13 cellular contexts compared by ENCODE assay signal in genomic region chr2:206163251-206163880, GRCh38. TPM values are rescaled to one million over a fixed set of nuclear protein-coding genes. Genes with fewer than 3 reads are reported as not detected.
DNase-seq lines count a peak whose midpoint lies in the region; ATAC-seq and TF ChIP-seq lines count a peak whose summit lies in the region.
"Had no signal": no experiment of that assay in that cellular context is flagged by ENCODE, and none has a peak within 500 bp of the region (broad histone marks: within the 10 kb centered on the region; RNA-seq: fewer than 3 reads in every experiment).

No MANE protein-coding gene starts in this region.

- H3K27me3 Mint-ChIP-seq in activated CD8-positive, alpha-beta memory T cell treated with anti-CD3 and anti-CD28 coated beads, Interleukin-2, amount 10 ng/mL, durations not matched to agents 7 days and 5 days = no peaks in the 10 kb centered on the region
- no peaks in the 10 kb centered on the region for H3K27me3 Mint-ChIP-seq in activated T-helper 1 cell treated with anti-CD3 and anti-CD28 coated beads, Interleukin-12 subunit alpha, Interleukin-12 subunit beta, Interleukin-2, Interleukin-4 antibody, amounts not matched to agents 30 ng/mL and 10 ng/mL and 1 ng/mL, durations not matched to agents 14 hours and 24 hours and 36 hours (ENCODE audit: insufficient read depth)
- no peaks in the 10 kb centered on the region for H3K27me3 Mint-ChIP-seq in nephron progenitor cell (ENCODE audit: low read depth, poor library complexity)

- H3K9me3 ChIP-seq in HEK293 (ENCODE audit: control insufficient read depth, insufficient read depth, low read depth, low read length) = no peaks in the 10 kb centered on the region
- H3K9me3 ChIP-seq: gastrocnemius medialis, HAP-1, Peyer's patch had no signal

- H3K9me3 Mint-ChIP-seq in activated CD8-positive, alpha-beta memory T cell treated with anti-CD3 and anti-CD28 coated beads, Interleukin-2, amount 10 ng/mL, durations not matched to agents 7 days and 5 days (ENCODE audit: low read depth) = no peaks in the 10 kb centered on the region
- peaks cover 3% of the 10 kb centered on the region for H3K9me3 Mint-ChIP-seq in activated T-helper 1 cell treated with anti-CD3 and anti-CD28 coated beads, Interleukin-12 subunit alpha, Interleukin-12 subunit beta, Interleukin-2, Interleukin-4 antibody, amounts not matched to agents 30 ng/mL and 10 ng/mL and 1 ng/mL, durations not matched to agents 14 hours and 24 hours and 36 hours
- H3K9me3 Mint-ChIP-seq in nephron progenitor cell = peaks cover 10% of the 10 kb centered on the region
- H3K9me3 Mint-ChIP-seq: immature natural killer cell had no signal

- WGBS in mesendoderm (ENCODE audit: extremely low coverage, insufficient coverage, low lambda C conversion rate) = no CpG with 5 or more reads among the region's 3 CpGs

- TF ChIP-seq CTCF in HEK293 (tag by site-specific recombination; IDR thresholded peaks at IDR 0.05) (no peak), nephron progenitor cell (IDR thresholded peaks at IDR 0.05) (no peak)

- no peak overlapping the region for H3K23ac ChIP-seq in mesendoderm (ENCODE audit: low read length)

- H3K56ac ChIP-seq in mesendoderm (ENCODE audit: low read length) = no peak overlapping the region

- H2BK5ac ChIP-seq in mesendoderm (ENCODE audit: low read length) = no peak overlapping the region

- H3K4me1 ChIP-seq in HEK293 (ENCODE audit: control insufficient read depth, insufficient read depth, low read length) = no peaks in the 10 kb centered on the region; the same call in 1 of the 2 replicates
- H3K4me1 ChIP-seq in mesendoderm (ENCODE audit: control insufficient read depth, low read depth, low read length) = peaks cover 3% of the 10 kb centered on the region

- no peak overlapping the region for H3K27ac ChIP-seq in HEK293 (ENCODE audit: extremely low read depth, low read depth, low read length)
- no peak overlapping the region for H3K27ac ChIP-seq in mesendoderm (ENCODE audit: low read depth, low read length)
- H3K27ac ChIP-seq: Peyer's patch had no signal

- no peak overlapping the region for H4K5ac ChIP-seq in mesendoderm (ENCODE audit: low read length)

- DNase-seq in activated CD8-positive, alpha-beta memory T cell treated with anti-CD3 and anti-CD28 coated beads, Interleukin-2, amount 10 ng/mL, durations not matched to agents 7 days and 5 days = no peak
- DNase-seq in activated CD8-positive, alpha-beta memory T cell treated with anti-CD3 and anti-CD28 coated beads for 24 hours = no peak
- no peak for DNase-seq in activated T-helper 1 cell treated with anti-CD3 and anti-CD28 coated beads, Interleukin-12 subunit alpha, Interleukin-12 subunit beta, Interleukin-2, Interleukin-4 antibody, amounts not matched to agents 30 ng/mL and 10 ng/mL and 1 ng/mL, durations not matched to agents 14 hours and 24 hours and 36 hours (ENCODE audit: low spot score)
- DNase-seq in nephron progenitor cell (no peak), mesendoderm (no peak), occipital lobe (lab: John Stamatoyannopoulos, UW) (no peak), GM19240 (ENCODE audit: insufficient read length, low spot score) (no peak)
- DNase-seq: gastrocnemius medialis, NCI-H510A, Peyer's patch had no signal

- H3K27me3 ChIP-seq in mesendoderm (ENCODE audit: insufficient read depth, low read length, poor library complexity) = no peaks in the 10 kb centered on the region
- H3K27me3 ChIP-seq: gastrocnemius medialis, Peyer's patch had no signal

- peaks cover 24% of the 10 kb centered on the region for H3K79me2 ChIP-seq in mesendoderm (ENCODE audit: control insufficient read depth, insufficient read depth, low read length)

- no peak for ATAC-seq in activated CD8-positive, alpha-beta memory T cell treated with anti-CD3 and anti-CD28 coated beads, Interleukin-2, amount 10 ng/mL, durations not matched to agents 7 days and 5 days
- ATAC-seq: gastrocnemius medialis had no signal

- POLR2A ChIA-PET in HEK293 (lab: Yijun Ruan, JAX) = interaction anchor here (0.6 kb wide), 1 partner anchor 49 kb away, joined by 7 read pairs; no protein-coding TSS in a partner anchor

- H3K36me3 ChIP-seq in HEK293 (ENCODE audit: control insufficient read depth in 2 of 2, insufficient read depth in 1 of 2, low read length in 2 of 2) (peaks cover 20 to 58% of the 10 kb centered on the region in 2 experiments), mesendoderm (ENCODE audit: control insufficient read depth, insufficient read depth, low read length) (peaks cover 9% of the 10 kb centered on the region)

- H3K27ac Mint-ChIP-seq in activated CD8-positive, alpha-beta memory T cell treated with anti-CD3 and anti-CD28 coated beads, Interleukin-2, amount 10 ng/mL, durations not matched to agents 7 days and 5 days = peak overlapping the region; percentile 54
- H3K27ac Mint-ChIP-seq in activated T-helper 1 cell treated with anti-CD3 and anti-CD28 coated beads, Interleukin-12 subunit alpha, Interleukin-12 subunit beta, Interleukin-2, Interleukin-4 antibody, amounts not matched to agents 30 ng/mL and 10 ng/mL and 1 ng/mL, durations not matched to agents 14 hours and 24 hours and 36 hours = no peak overlapping the region
- peak overlapping the region; percentile 27 for H3K27ac Mint-ChIP-seq in nephron progenitor cell

- H3K18ac ChIP-seq in mesendoderm (ENCODE audit: low read length) = no peak overlapping the region

- no peak overlapping the region for H3K4ac ChIP-seq in mesendoderm (ENCODE audit: low read depth, low read length)

- H3K36me3 Mint-ChIP-seq in activated CD8-positive, alpha-beta memory T cell treated with anti-CD3 and anti-CD28 coated beads, Interleukin-2, amount 10 ng/mL, durations not matched to agents 7 days and 5 days = peaks cover 51% of the 10 kb centered on the region
- H3K36me3 Mint-ChIP-seq in activated T-helper 1 cell treated with anti-CD3 and anti-CD28 coated beads, Interleukin-12 subunit alpha, Interleukin-12 subunit beta, Interleukin-2, Interleukin-4 antibody, amounts not matched to agents 30 ng/mL and 10 ng/mL and 1 ng/mL, durations not matched to agents 14 hours and 24 hours and 36 hours (ENCODE audit: low read depth) = peaks cover 49% of the 10 kb centered on the region
- H3K36me3 Mint-ChIP-seq in nephron progenitor cell (ENCODE audit: low read depth) = peaks cover 49% of the 10 kb centered on the region

- H3K79me1 ChIP-seq in mesendoderm (ENCODE audit: low read length) = peaks cover 4% of the 10 kb centered on the region

- no peak overlapping the region for H3K9ac ChIP-seq in mesendoderm (ENCODE audit: low read length)

- H2AK5ac ChIP-seq in mesendoderm (ENCODE audit: low read length) = no peak overlapping the region

- no peak overlapping the region for H3K4me3 Mint-ChIP-seq in activated CD8-positive, alpha-beta memory T cell treated with anti-CD3 and anti-CD28 coated beads, Interleukin-2, amount 10 ng/mL, durations not matched to agents 7 days and 5 days
- peak overlapping the region; percentile 99 for H3K4me3 Mint-ChIP-seq in activated T-helper 1 cell treated with anti-CD3 and anti-CD28 coated beads, Interleukin-12 subunit alpha, Interleukin-12 subunit beta, Interleukin-2, Interleukin-4 antibody, amounts not matched to agents 30 ng/mL and 10 ng/mL and 1 ng/mL, durations not matched to agents 14 hours and 24 hours and 36 hours
- no peak overlapping the region for H3K4me3 Mint-ChIP-seq in nephron progenitor cell
- H3K4me3 Mint-ChIP-seq: immature natural killer cell had no signal

- H3K4me1 Mint-ChIP-seq in activated CD8-positive, alpha-beta memory T cell treated with anti-CD3 and anti-CD28 coated beads, Interleukin-2, amount 10 ng/mL, durations not matched to agents 7 days and 5 days = peaks cover 32% of the 10 kb centered on the region
- H3K4me1 Mint-ChIP-seq in activated T-helper 1 cell treated with anti-CD3 and anti-CD28 coated beads, Interleukin-12 subunit alpha, Interleukin-12 subunit beta, Interleukin-2, Interleukin-4 antibody, amounts not matched to agents 30 ng/mL and 10 ng/mL and 1 ng/mL, durations not matched to agents 14 hours and 24 hours and 36 hours (ENCODE audit: low read depth) = peaks cover 37% of the 10 kb centered on the region
- H3K4me1 Mint-ChIP-seq in nephron progenitor cell = peaks cover 41% of the 10 kb centered on the region

- no peak overlapping the region for H3K4me3 ChIP-seq in HEK293 (ENCODE audit: low read depth, low read length)
- no peak overlapping the region for H3K4me3 ChIP-seq in mesendoderm (ENCODE audit: low read length)
- H3K4me3 ChIP-seq: gastrocnemius medialis, HAP-1, Peyer's patch had no signal

- no peak overlapping the region for H4K8ac ChIP-seq in mesendoderm (ENCODE audit: low read depth, low read length)

- H3K4me2 ChIP-seq in mesendoderm (ENCODE audit: low read length) = no peak overlapping the region

- H2BK15ac ChIP-seq in mesendoderm (replicated peaks; ENCODE audit: low read depth) = no peak overlapping the region

- no peak overlapping the region for H2BK120ac ChIP-seq in mesendoderm (ENCODE audit: low read depth, low read length)

- CTCF ChIA-PET in activated CD8-positive, alpha-beta memory T cell treated with anti-CD3 and anti-CD28 coated beads, Interleukin-2, amount 10 ng/mL, durations not matched to agents 7 days and 5 days (lab: Charles Lee) = interaction anchor here (0.6 to 2.0 kb wide), 5 partner anchors 10 to 165 kb away, joined by 3 to 4 read pairs (median 3); no protein-coding TSS in a partner anchor
- CTCF ChIA-PET in HEK293 (lab: Yijun Ruan, JAX) = interaction anchor here (0.6 to 1.6 kb wide), 5 partner anchors 20 to 362 kb away, joined by 3 to 7 read pairs (median 4); a partner anchor contains a TSS

- intact Hi-C loops in activated T-helper 1 cell treated with anti-CD3 and anti-CD28 coated beads, Interleukin-12 subunit alpha, Interleukin-12 subunit beta, Interleukin-2, Interleukin-4 antibody, amounts not matched to agents 30 ng/mL and 10 ng/mL and 1 ng/mL, durations not matched to agents 14 hours and 24 hours and 36 hours (cut with micrococcal nuclease) = loop anchor here (5.0 kb wide), 1 partner anchor 279 kb away; the partner anchor contains the start of gene ADAM23

TF ChIP-seq in HEK293, 187 proteins besides CTCF, POLR2A, EP300 and RAD21 (continues in another document):
- peak; percentile 42; the same call in 1 of the 2 replicates for TF ChIP-seq ZNF600 (tag by site-specific recombination; IDR thresholded peaks at IDR 0.05)

RNA-seq across cellular contexts. Expression of gene EEF1B2, which starts 3.7 kb away (rescaled TPM):
- total RNA-seq in activated CD8-positive, alpha-beta memory T cell treated with anti-CD3 and anti-CD28 coated beads, Interleukin-2, amount 10 ng/mL, durations not matched to agents 7 days and 5 days = 100 to 1,000 TPM; 417 to 565 TPM
- 698 and 711 TPM in 2 replicates for total RNA-seq in activated T-helper 1 cell treated with anti-CD3 and anti-CD28 coated beads, Interleukin-12 subunit alpha, Interleukin-12 subunit beta, Interleukin-2, Interleukin-4 antibody, amounts not matched to agents 30 ng/mL and 10 ng/mL and 1 ng/mL, durations not matched to agents 14 hours and 24 hours and 36 hours
- 949 TPM for polyA plus RNA-seq in mesendoderm (2013, experiment 1 of 2)
- polyA plus RNA-seq in mesendoderm (2013, experiment 2 of 2) = 958 TPM
- 522 TPM for total RNA-seq in occipital lobe

RNA-seq across cellular contexts. Expression of gene NDUFS1, which starts 4.1 kb away (rescaled TPM):
- 10 to 100 TPM; 58.2 to 82.1 TPM for total RNA-seq in activated CD8-positive, alpha-beta memory T cell treated with anti-CD3 and anti-CD28 coated beads, Interleukin-2, amount 10 ng/mL, durations not matched to agents 7 days and 5 days
- 76.6 and 78.0 TPM in 2 replicates for total RNA-seq in activated T-helper 1 cell treated with anti-CD3 and anti-CD28 coated beads, Interleukin-12 subunit alpha, Interleukin-12 subunit beta, Interleukin-2, Interleukin-4 antibody, amounts not matched to agents 30 ng/mL and 10 ng/mL and 1 ng/mL, durations not matched to agents 14 hours and 24 hours and 36 hours
- 42.4 TPM for polyA plus RNA-seq in mesendoderm (2013, experiment 1 of 2)
- 43.2 TPM for polyA plus RNA-seq in mesendoderm (2013, experiment 2 of 2)
- 127 TPM for total RNA-seq in occipital lobe
